Comparison of ENCODE assay signal across 9 cellular contexts in the genomic region with DNA sequence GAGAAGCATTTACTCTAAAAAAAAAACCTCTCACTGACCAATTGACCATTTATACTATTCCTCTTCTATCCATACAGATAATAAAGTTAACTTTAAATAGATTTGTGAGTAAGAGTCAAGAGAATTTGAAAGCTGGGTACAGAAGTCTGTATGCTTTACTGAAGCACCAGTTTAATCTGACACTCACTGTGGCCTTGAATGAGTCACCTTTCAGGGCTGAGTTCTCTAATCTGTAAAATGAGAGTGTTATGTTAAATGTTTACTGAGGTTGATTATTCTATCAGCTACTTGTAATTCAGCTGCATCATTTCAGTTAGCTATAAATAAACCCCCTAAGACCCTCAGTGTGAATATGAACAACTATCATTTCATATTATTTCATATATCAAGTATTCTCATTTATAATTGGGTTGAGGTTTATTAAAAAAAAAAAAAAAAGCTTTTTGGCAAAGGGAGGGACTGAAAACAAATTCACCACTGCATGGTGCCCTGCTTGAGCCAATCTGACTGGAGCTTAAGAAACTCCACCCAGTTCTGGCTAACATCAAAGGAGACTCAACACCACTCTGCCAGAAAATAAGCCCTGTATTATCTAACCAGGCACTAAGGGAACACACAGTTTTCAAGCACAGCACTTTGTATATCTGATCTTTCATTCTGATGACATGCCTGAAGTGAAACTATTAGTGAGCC. TPM values are rescaled to one million over a fixed set of nuclear protein-coding genes. Genes with fewer than 3 reads are reported as not detected.
DNase-seq lines count a peak whose midpoint lies in the region; ATAC-seq and TF ChIP-seq lines count a peak whose summit lies in the region.
"Had no signal": no experiment of that assay in that cellular context is flagged by ENCODE, and none has a peak within 500 bp of the region (broad histone marks: within the 10 kb centered on the region; RNA-seq: fewer than 3 reads in every experiment).

No MANE protein-coding gene starts in this region.

- H3K9me3 Mint-ChIP-seq in memory B cell (no peaks in the 10 kb centered on the region), CD14-positive monocyte (no peaks in the 10 kb centered on the region)

- TF ChIP-seq CTCF in A673 (conservative IDR thresholded peaks at IDR 0.05; ENCODE audit: low read depth, low read length) (no peak), cardiac fibroblast (IDR thresholded peaks at IDR 0.05; ENCODE audit: low read depth, low read length) (no peak), CD14-positive monocyte (IDR thresholded peaks at IDR 0.05) (no peak)

- ATAC-seq in memory B cell (ENCODE audit: low read depth) = no peak
- no peak for ATAC-seq in GM18909 (IDR thresholded peaks at IDR 0.05; ENCODE audit: poor library complexity, unreplicated experiment)
- ATAC-seq: Panc1 had no signal

- peaks cover 3% of the 10 kb centered on the region for H3K36me3 ChIP-seq in A673 (ENCODE audit: insufficient read depth, low read length, poor library complexity, severe bottlenecking)
- H3K36me3 ChIP-seq in HUES48 (ENCODE audit: control insufficient read depth, insufficient read depth, low read length) = no peaks in the 10 kb centered on the region

- POLR2A ChIA-PET in A673 (lab: Charles Lee; ENCODE audit: low non-redundant PET) = interaction anchor here (0.6 kb wide), 1 partner anchor 75 kb away, joined by 3 read pairs; no protein-coding TSS in a partner anchor

- H3K36me3 Mint-ChIP-seq in memory B cell (peaks cover 2% of the 10 kb centered on the region), CD14-positive monocyte (peaks cover 5 to 17% of the 10 kb centered on the region in 2 donors)

- no TSS peak for BruUV-seq in A673 (replicated peaks; lab: Mats Ljungman, UMichigan)

- no peak overlapping the region for H3K4me3 Mint-ChIP-seq in memory B cell
- no peak overlapping the region for H3K4me3 Mint-ChIP-seq in CD14-positive monocyte

- H3K27ac Mint-ChIP-seq in memory B cell (peak overlapping the region; percentile 36), CD14-positive monocyte (no peak overlapping the region)

- H3K27ac ChIP-seq in A673 (ENCODE audit: low read depth, low read length, poor library complexity, severe bottlenecking) (no peak overlapping the region), HUES48 (ENCODE audit: low read depth, low read length) (peak overlapping the region; percentile 16)

- intact Hi-C loops in A673 (cut with micrococcal nuclease; ENCODE audit: unreplicated experiment) (no loop called here), CD14-positive monocyte (cut with micrococcal nuclease) (no loop called here)

- peaks cover 45% of the 10 kb centered on the region for H3K4me1 ChIP-seq in A673 (ENCODE audit: insufficient read depth, low read length, poor library complexity, severe bottlenecking)
- peaks cover 21% of the 10 kb centered on the region for H3K4me1 ChIP-seq in HUES48 (ENCODE audit: control insufficient read depth, insufficient read depth, low read length)

- H3K9me3 ChIP-seq in A673 (ENCODE audit: low read depth, low read length, poor library complexity, severe bottlenecking) (no peaks in the 10 kb centered on the region), HUES48 (ENCODE audit: control insufficient read depth, insufficient read depth, low read length) (no peaks in the 10 kb centered on the region; the same call in 1 of the 2 replicates)

- CTCF ChIA-PET in A673 (lab: Charles Lee) = interaction anchor here (0.9 kb wide), 1 partner anchor 176 kb away, joined by 5 read pairs; no protein-coding TSS in a partner anchor

- no peaks in the 10 kb centered on the region for H3K27me3 Mint-ChIP-seq in memory B cell
- H3K27me3 Mint-ChIP-seq in CD14-positive monocyte (ENCODE audit: low read depth in 3 of 3) = no peaks in the 10 kb centered on the region

- H3K4me3 ChIP-seq in A673 (ENCODE audit: low read depth, low read length, poor library complexity, severe bottlenecking) = no peak overlapping the region
- H3K4me3 ChIP-seq in HUES48 (ENCODE audit: low read depth, low read length) = no peak overlapping the region
- no peak overlapping the region for H3K4me3 ChIP-seq in cardiac fibroblast (replicated peaks in 1 of 2; ENCODE audit: low read depth in 2 of 2, low read length in 2 of 2)

- peak; percentile 31 for DNase-seq in A673 (ENCODE audit: low spot score)
- peak; percentile 76 to 86 for DNase-seq in cardiac fibroblast (ENCODE audit: low read depth in 2 of 2)
- DNase-seq in memory B cell (ENCODE audit: low spot score in 2 of 2) = no peak
- no peak for DNase-seq in RPMI8226
- DNase-seq in CD14-positive monocyte (ENCODE audit: low spot score) = no peak
- no peak for DNase-seq in activated CD4-positive, alpha-beta T cell treated with anti-CD3 and anti-CD28 coated beads, Interleukin-2, amount 50 U/mL, for 4 hours

- no peaks in the 10 kb centered on the region for H3K27me3 ChIP-seq in A673 (replicated peaks; ENCODE audit: insufficient read depth, low read depth, low read length, poor library complexity)
- H3K27me3 ChIP-seq in HUES48 (ENCODE audit: control insufficient read depth, insufficient read depth, low read length) = no peaks in the 10 kb centered on the region

- H3K4me1 Mint-ChIP-seq in memory B cell (peaks cover 24% of the 10 kb centered on the region), CD14-positive monocyte (peaks cover 15% of the 10 kb centered on the region)

- H3K9ac ChIP-seq in HUES48 (ENCODE audit: low read depth, low read length) = no peak overlapping the region

RNA-seq across cellular contexts. Expression of gene MAP4, which starts 2.8 kb away (rescaled TPM):
- 105 and 110 TPM in 2 replicates for total RNA-seq in A673 (2021)
- 10 to 100 TPM in 1 of 2 donors, 1 to 10 TPM in 1; 6.2 to 18.4 TPM for polyA plus RNA-seq in CD14-positive monocyte

Comparison
In these comparisons a context has a peak if more than half of its experiments do, and no peak if none do; other contexts are left out.
1. DNase-seq: peak in A673 (single experiment) and cardiac fibroblast (2 of 2); none in memory B cell (0 of 2), RPMI8226 (single experiment), CD14-positive monocyte (single experiment) and activated CD4-positive, alpha-beta T cell treated with anti-CD3 and anti-CD28 coated beads, Interleukin-2, amount 50 U/mL, for 4 hours (0 of 2).